8 cellular contexts compared by ENCODE assay signal in the genomic region with DNA sequence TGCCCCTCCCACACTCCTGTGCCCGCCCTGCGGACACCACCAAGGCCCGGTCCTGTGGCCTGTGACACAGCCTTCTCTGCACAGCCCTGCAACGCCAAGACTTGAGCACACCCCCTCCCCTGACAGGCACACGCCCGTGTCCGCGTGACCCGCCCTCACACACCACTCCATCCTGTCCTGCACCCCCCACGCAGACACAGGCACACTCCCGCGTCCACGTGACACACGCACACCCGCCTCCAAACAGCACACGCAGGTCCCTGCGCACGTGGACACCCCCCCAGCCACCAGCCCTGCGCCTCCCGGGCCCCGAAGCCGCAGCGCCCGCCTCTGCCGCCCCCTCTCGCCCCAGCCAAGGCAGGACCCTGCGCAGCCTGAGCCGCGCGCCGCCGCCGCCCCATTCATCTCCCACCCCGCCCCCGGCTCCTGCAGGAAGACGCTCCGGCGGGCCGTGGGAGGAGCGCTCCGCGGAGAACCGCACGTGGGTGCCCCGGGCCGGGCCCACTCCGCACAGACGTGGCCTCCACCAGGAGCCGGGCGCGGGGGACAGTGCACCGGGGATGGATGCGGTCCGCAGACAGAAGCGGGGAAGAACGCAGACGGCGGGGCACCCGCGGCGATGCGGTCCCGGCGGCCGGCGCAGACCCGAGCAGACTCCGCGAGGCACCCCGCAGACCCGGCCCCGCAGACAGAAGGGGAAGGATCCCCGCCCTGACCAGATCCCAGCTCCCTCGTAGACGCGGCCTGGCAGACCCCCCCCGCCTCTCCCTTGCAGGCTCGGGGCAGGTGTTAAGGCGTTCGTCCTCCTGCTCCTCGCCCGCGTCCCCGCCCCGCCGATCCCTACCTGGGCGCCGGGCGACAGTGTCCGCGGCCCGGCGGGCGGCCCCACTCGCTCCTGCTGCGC. TPM values are rescaled to one million over a fixed set of nuclear protein-coding genes. Genes with fewer than 3 reads are reported as not detected.
A peak's percentile ranks its signal among the peaks of the same experiment; 100 is the strongest.
DNase-seq lines count a peak whose midpoint lies in the region; ATAC-seq and TF ChIP-seq lines count a peak whose summit lies in the region.

No MANE protein-coding gene starts in this region.

- peak overlapping the region in 9 of 10 donors; percentile 55 to 89 (median 76) for H3K27ac ChIP-seq in heart right ventricle

- peak; percentile 24 for ATAC-seq in GM19035 (IDR thresholded peaks at IDR 0.05; ENCODE audit: unreplicated experiment)
- peak; percentile 22 for ATAC-seq in activated naive CD8-positive, alpha-beta T cell treated with anti-CD3 and anti-CD28 coated beads, Interleukin-2, amount 50 U/mL, for 24 hours
- ATAC-seq in heart right ventricle: peak; percentile 14 to 51 (median 28)

- peaks cover 36% of the 10 kb centered on the region for H3K4me1 Mint-ChIP-seq in activated naive CD8-positive, alpha-beta T cell treated with anti-CD3 and anti-CD28 coated beads, Interleukin-2, amount 50 U/mL, for 24 hours

- TF ChIP-seq CTCF in heart right ventricle (IDR thresholded peaks at IDR 0.05): peak in 1 of 9 donors; percentile 11

- WGBS in heart right ventricle, 2 donors: 1% methylated on average over 75 to 96 of the region's 96 CpGs

- H3K4me3 ChIP-seq in heart right ventricle: peak overlapping the region; percentile 69 to 94 (median 78)

- no peaks in the 10 kb centered on the region for H3K36me3 ChIP-seq in heart right ventricle

- H3K4me3 Mint-ChIP-seq in activated naive CD8-positive, alpha-beta T cell treated with anti-CD3 and anti-CD28 coated beads, Interleukin-2, amount 50 U/mL, for 24 hours: peak overlapping the region; percentile 62

- DNase-seq in AG08395 (ENCODE audit: low spot score): peak; percentile 79
- DNase-seq in HK-2 (ENCODE audit: unreplicated experiment): peak; percentile 90
- peak; percentile 73 for DNase-seq in T follicular helper cell (ENCODE audit: low read depth)
- peak; percentile 51 for DNase-seq in activated naive CD8-positive, alpha-beta T cell treated with anti-CD3 and anti-CD28 coated beads, Interleukin-2, amount 50 U/mL, for 24 hours
- peak; percentile 71 to 80 for DNase-seq in heart right ventricle
- peak; percentile 95 for DNase-seq in posterior vena cava (ENCODE audit: low spot score)
- DNase-seq in ureter (ENCODE audit: low spot score): peak; percentile 85

- no peaks in the 10 kb centered on the region for H3K9me3 ChIP-seq in heart right ventricle

- no peaks in the 10 kb centered on the region for H3K27me3 ChIP-seq in heart right ventricle

- peaks cover 27 to 88% (median 76%) of the 10 kb centered on the region in 9 donors for H3K4me1 ChIP-seq in heart right ventricle

- no peaks in the 10 kb centered on the region for H3K27me3 Mint-ChIP-seq in activated naive CD8-positive, alpha-beta T cell treated with anti-CD3 and anti-CD28 coated beads, Interleukin-2, amount 50 U/mL, for 24 hours

- peak overlapping the region; percentile 76 for H3K27ac Mint-ChIP-seq in activated naive CD8-positive, alpha-beta T cell treated with anti-CD3 and anti-CD28 coated beads, Interleukin-2, amount 50 U/mL, for 24 hours

- H3K36me3 Mint-ChIP-seq in activated naive CD8-positive, alpha-beta T cell treated with anti-CD3 and anti-CD28 coated beads, Interleukin-2, amount 50 U/mL, for 24 hours (ENCODE audit: low read depth): no peaks in the 10 kb centered on the region

- intact Hi-C loops in heart right ventricle (cut with DNase I) (no loop called here), posterior vena cava (cut with DNase I) (no loop called here)

- no peaks in the 10 kb centered on the region for H3K9me3 Mint-ChIP-seq in activated naive CD8-positive, alpha-beta T cell treated with anti-CD3 and anti-CD28 coated beads, Interleukin-2, amount 50 U/mL, for 24 hours

RNA-seq across cellular contexts. Expression of gene CAMKK1, which starts 0.5 kb away (rescaled TPM):
- total RNA-seq in heart right ventricle (1 to 10 TPM; 1.8 to 5.7 (median 3.7) TPM), posterior vena cava (10 to 100 TPM in 1 of 2 donors, 1 to 10 TPM in 1; 7.1 to 11.8 TPM), ureter (7.8 TPM)
- polyA plus RNA-seq in heart right ventricle: 1 to 10 TPM; 2.6 to 2.8 TPM

RNA-seq across cellular contexts. Expression of gene P2RX1, which starts 23.9 kb away (rescaled TPM):
- total RNA-seq in heart right ventricle (1 to 10 TPM in 4 of 10 donors, under 1 TPM in 6; 0.27 to 2.6 (median 0.49) TPM), posterior vena cava (100 to 1,000 TPM in 1 of 2 donors, 10 to 100 TPM in 1; 71.0 to 115 TPM), ureter (44.3 TPM)
- under 1 TPM; 0.37 to 0.99 TPM for polyA plus RNA-seq in heart right ventricle

RNA-seq across cellular contexts. Expression of gene NCBP3, which starts 46.3 kb away (rescaled TPM):
- total RNA-seq in heart right ventricle: 10 to 100 TPM; 14.6 to 30.9 (median 23.1) TPM
- 10 to 100 TPM in 1 of 2 donors, 1 to 10 TPM in 1; 7.3 to 20.0 TPM for polyA plus RNA-seq in heart right ventricle
- 10 to 100 TPM; 22.3 to 22.8 TPM for total RNA-seq in posterior vena cava
- 46.1 TPM for total RNA-seq in ureter

Comparison
In these comparisons a context has a peak if more than half of its experiments do, and no peak if none do; other contexts are left out.
1. Peak in every context shown above with its lines: DNase-seq, ATAC-seq, H3K4me3 ChIP-seq and H3K27ac ChIP-seq.
2. RNA of gene P2RX1, which starts 23.9 kb away (total RNA-seq): 71.0 to 115 TPM in posterior vena cava and 44.3 TPM in ureter (single experiment); 0.27 to 2.6 TPM in heart right ventricle; every median in the first group is over 10 times any median in the second.